ENCODE assay signal across 17 cellular contexts in genomic region chr15:69591905-69592508, GRCh38.
A peak's percentile ranks its signal among the peaks of the same experiment; 100 is the strongest.
DNase-seq lines count a peak whose midpoint lies in the region; ATAC-seq, FAIRE-seq and TF ChIP-seq lines count a peak whose summit lies in the region.
"Had no signal": no experiment of that assay in that cellular context is flagged by ENCODE, and none has a peak within 500 bp of the region (broad histone marks: within the 10 kb centered on the region; RNA-seq: fewer than 3 reads in every experiment).

No MANE protein-coding gene starts in this region.

- TF ChIP-seq CTCF in C4-2B (conservative IDR thresholded peaks at IDR 0.05) (no peak), epithelial cell of esophagus (IDR thresholded peaks at IDR 0.05; ENCODE audit: insufficient read depth, low read depth, low read length, missing control alignments) (no peak)

- no peak for FAIRE-seq in GM12891 (lab: Jason Lieb, UNC)
- FAIRE-seq: GM12892 had no signal

- peak overlapping the region; percentile 97 for H3K27ac ChIP-seq in C4-2B
- H3K27ac ChIP-seq: left ventricle myocardium inferior, skin epidermis had no signal

- H3K4me3 ChIP-seq in epithelial cell of esophagus (ENCODE audit: low read length) = no peak overlapping the region
- H3K4me3 ChIP-seq: left ventricle myocardium inferior, skin epidermis had no signal

- no peak for TF ChIP-seq POLR2A in GM12891 (IDR thresholded peaks at IDR 0.05; ENCODE audit: low read depth, low read length)

- DNase-seq in NCI-H1105 (lab: John Stamatoyannopoulos, UW) = peak; percentile 91
- peak; percentile 88 for DNase-seq in NCI-H526 treated with DMSO at 0.1 percent for 48 hours (lab: John Stamatoyannopoulos, UW)
- DNase-seq in epithelial cell of esophagus (ENCODE audit: low read depth) = peak; percentile 80
- DNase-seq in activated CD4-positive, alpha-beta T cell treated with anti-CD3 and anti-CD28 coated beads for 48 hours = no peak
- no peak for DNase-seq in GM12891 (ENCODE audit: insufficient read length, low spot score)
- DNase-seq in NCI-H2227 treated with DMSO at 0.1 percent for 48 hours (lab: John Stamatoyannopoulos, UW) = no peak
- DNase-seq: activated CD4-positive, CD25-positive, alpha-beta regulatory T cell treated with anti-CD3 and anti-CD28 coated beads, Interleukin-2, amount 50 U/mL, for 72 hours; activated T-cell treated with anti-CD3 and anti-CD28 coated beads, Interleukin-2, amount 50 U/mL, for 4 hours; aorta; effector memory CD8-positive, alpha-beta T cell; HCEC 1CT; left ventricle myocardium inferior; trophoblast cell had no signal

- ATAC-seq in HG02642 (IDR thresholded peaks at IDR 0.05; ENCODE audit: poor library complexity, unreplicated experiment) = no peak
- ATAC-seq: activated T-cell treated with anti-CD3 and anti-CD28 coated beads, Interleukin-2, amount 50 U/mL, for 4 hours; effector memory CD8-positive, alpha-beta T cell had no signal

TF ChIP-seq in GM12891, 5 proteins besides CTCF, POLR2A, EP300 and RAD21:
- TF ChIP-seq PAX5 (IDR thresholded peaks at IDR 0.05; ENCODE audit: insufficient read depth, low read length, severe bottlenecking) = no peak
- TF ChIP-seq SPI1 (IDR thresholded peaks at IDR 0.05; ENCODE audit: low read depth, low read length) = no peak
- no peak for TF ChIP-seq TAF1 (IDR thresholded peaks at IDR 0.05; ENCODE audit: low read depth, low read length)
- no peak for TF ChIP-seq POLR2AphosphoS5 (IDR thresholded peaks at IDR 0.05; ENCODE audit: low read depth, low read length)
- no peak for TF ChIP-seq POU2F2 (IDR thresholded peaks at IDR 0.05; ENCODE audit: low read depth, low read length)

Comparison
In these comparisons a context has a peak if more than half of its experiments do, and no peak if none do; other contexts are left out.
1. DNase-seq: peak in NCI-H1105 (single experiment), NCI-H526 treated with DMSO at 0.1 percent for 48 hours (single experiment) and epithelial cell of esophagus (single experiment); none in activated CD4-positive, alpha-beta T cell treated with anti-CD3 and anti-CD28 coated beads for 48 hours (single experiment), GM12891 (single experiment) and NCI-H2227 treated with DMSO at 0.1 percent for 48 hours (single experiment).